8 cellular contexts compared by ENCODE assay signal in genomic region chr15:25224396-25224795, GRCh38.
"Had no signal": no experiment of that assay in that cellular context is flagged by ENCODE, and none has a peak within 500 bp of the region (broad histone marks: within the 10 kb centered on the region; RNA-seq: fewer than 3 reads in every experiment).

No MANE protein-coding gene starts in this region.

- FAIRE-seq: G401.6, GM12878, GM12891, GM12892, GM18507, GM19239 had no signal

- DNase-seq: GDM1, GF-D8 had no signal

- H3K4me3 ChIP-seq: GM12878 had no signal

- ATAC-seq: GM12878 had no signal
